1 cellular context compared by ENCODE assay signal in genomic region chr4:106222548-106222947, GRCh38.
TF ChIP-seq lines count a peak whose summit lies in the region.

No MANE protein-coding gene starts in this region.

TF ChIP-seq in WTC11, 78 proteins besides CTCF, POLR2A, EP300 and RAD21 (continued from another document):
- TF ChIP-seq AFF4 (CRISPR knock-in tag; IDR thresholded peaks at IDR 0.05; ENCODE audit: borderline replicate concordance) (no peak), ARID4B (CRISPR knock-in tag; IDR thresholded peaks at IDR 0.05; ENCODE audit: borderline replicate concordance) (no peak), SOX15 (CRISPR knock-in tag; IDR thresholded peaks at IDR 0.05) (no peak), IRF2 (CRISPR knock-in tag; IDR thresholded peaks at IDR 0.05; ENCODE audit: borderline replicate concordance, low read depth) (no peak), ZNF512 (CRISPR knock-in tag; IDR thresholded peaks at IDR 0.05; ENCODE audit: borderline replicate concordance) (no peak)
